In genomic region chr4:69830529-69831269, GRCh38 we compare ENCODE assay signal across 8 cellular contexts. TPM values are rescaled to one million over a fixed set of nuclear protein-coding genes. Genes with fewer than 3 reads are reported as not detected.
DNase-seq lines count a peak whose midpoint lies in the region; ATAC-seq and TF ChIP-seq lines count a peak whose summit lies in the region.

No MANE protein-coding gene starts in this region.

- 45 to 55% methylated on average over 6 of the region's 6 CpGs for WGBS in esophagus, 2 donors
- WGBS in smooth muscle cell (ENCODE audit: low lambda C conversion rate), result 68% methylated on average over 6 of the region's 6 CpGs

- H3F3A ChIP-seq in smooth muscle cell (ENCODE audit: low read depth), result no peaks in the 10 kb centered on the region

- no peak overlapping the region for H3K4me2 ChIP-seq in smooth muscle cell

- ATAC-seq in activated naive CD8-positive, alpha-beta T cell treated with anti-CD3 and anti-CD28 coated beads, Interleukin-2, amount 10 ng/mL, durations not matched to agents 7 days and 5 days (ENCODE audit: low read depth), result peak; percentile 54

- no peaks in the 10 kb centered on the region for H4K20me1 ChIP-seq in smooth muscle cell (ENCODE audit: low read depth)

- H3K36me3 ChIP-seq in esophagus (ENCODE audit: control insufficient read depth in 2 of 2, insufficient read depth in 2 of 2, low read length in 1 of 2), result no peaks in the 10 kb centered on the region
- H3K36me3 ChIP-seq in smooth muscle cell (ENCODE audit: low read depth), result no peaks in the 10 kb centered on the region

- H3K4me3 Mint-ChIP-seq in activated naive CD8-positive, alpha-beta T cell treated with anti-CD3 and anti-CD28 coated beads, Interleukin-2, amount 10 ng/mL, durations not matched to agents 7 days and 5 days, result no peak overlapping the region
- H3K4me3 Mint-ChIP-seq in activated naive CD8-positive, alpha-beta T cell treated with anti-CD3 and anti-CD28 coated beads for 36 hours, result no peak overlapping the region

- H3K36me3 Mint-ChIP-seq in activated naive CD8-positive, alpha-beta T cell treated with anti-CD3 and anti-CD28 coated beads, Interleukin-2, amount 10 ng/mL, durations not matched to agents 7 days and 5 days, result peaks cover 2% of the 10 kb centered on the region
- H3K36me3 Mint-ChIP-seq in activated naive CD8-positive, alpha-beta T cell treated with anti-CD3 and anti-CD28 coated beads for 36 hours, result no peaks in the 10 kb centered on the region

- H3K27ac ChIP-seq in esophagus (ENCODE audit: low read depth in 2 of 2, low read length in 1 of 2), result peak overlapping the region; percentile 37 to 81
- H3K27ac ChIP-seq in smooth muscle cell (ENCODE audit: low read depth), result no peak overlapping the region

- no peaks in the 10 kb centered on the region for H3K27me3 Mint-ChIP-seq in activated naive CD8-positive, alpha-beta T cell treated with anti-CD3 and anti-CD28 coated beads, Interleukin-2, amount 10 ng/mL, durations not matched to agents 7 days and 5 days
- H3K27me3 Mint-ChIP-seq in activated naive CD8-positive, alpha-beta T cell treated with anti-CD3 and anti-CD28 coated beads for 36 hours, result no peaks in the 10 kb centered on the region

- H3K27me3 ChIP-seq in esophagus (ENCODE audit: control insufficient read depth in 1 of 2, insufficient read depth in 2 of 2, low read length in 2 of 2) (no peaks in the 10 kb centered on the region), smooth muscle cell (ENCODE audit: low read depth) (no peaks in the 10 kb centered on the region)

- H3K4me3 ChIP-seq in esophagus (ENCODE audit: low read depth in 1 of 2, low read length in 2 of 2) (no peak overlapping the region), smooth muscle cell (peak overlapping the region; percentile 32)

- peaks cover 0 to 9% of the 10 kb centered on the region in 2 donors for H3K4me1 ChIP-seq in esophagus (ENCODE audit: control insufficient read depth in 2 of 2, insufficient read depth in 2 of 2, low read length in 1 of 2)
- no peaks in the 10 kb centered on the region for H3K4me1 ChIP-seq in smooth muscle cell (ENCODE audit: low read depth)

- H3K9me3 ChIP-seq in esophagus (ENCODE audit: control insufficient read depth in 2 of 2, insufficient read depth in 1 of 2, low read depth in 1 of 2, low read length in 1 of 2) (no peaks in the 10 kb centered on the region), smooth muscle cell (replicated peaks; ENCODE audit: low read depth) (no peaks in the 10 kb centered on the region)

- no peak for TF ChIP-seq CTCF in smooth muscle cell (IDR thresholded peaks at IDR 0.05; ENCODE audit: borderline replicate concordance, insufficient read depth, poor library complexity, severe bottlenecking)

- no peaks in the 10 kb centered on the region for H3K79me2 ChIP-seq in smooth muscle cell (ENCODE audit: low read depth)

- peaks cover 2% of the 10 kb centered on the region for H3K9me3 Mint-ChIP-seq in activated naive CD8-positive, alpha-beta T cell treated with anti-CD3 and anti-CD28 coated beads, Interleukin-2, amount 10 ng/mL, durations not matched to agents 7 days and 5 days
- no peaks in the 10 kb centered on the region for H3K9me3 Mint-ChIP-seq in activated naive CD8-positive, alpha-beta T cell treated with anti-CD3 and anti-CD28 coated beads for 36 hours

- no peak overlapping the region for H3K9ac ChIP-seq in smooth muscle cell (ENCODE audit: low read depth)

- DNase-seq in activated naive CD8-positive, alpha-beta T cell treated with anti-CD3 and anti-CD28 coated beads, Interleukin-2, amount 10 ng/mL, durations not matched to agents 7 days and 5 days, result no peak
- DNase-seq in activated naive CD8-positive, alpha-beta T cell treated with anti-CD3 and anti-CD28 coated beads for 36 hours, result no peak
- DNase-seq in NCI-H2029 treated with DMSO at 0.1 percent for 48 hours (lab: John Stamatoyannopoulos, UW), result peak; percentile 88
- DNase-seq in smooth muscle cell (lab: John Stamatoyannopoulos, UW; ENCODE audit: unreplicated experiment), result no peak
- no peak for DNase-seq in stimulated activated CD4-positive, alpha-beta T cell treated with anti-CD3 and anti-CD28 coated beads, Interleukin-4, amount 100 ng/mL, for 24 hours
- no peak for DNase-seq in activated gamma-delta T cell treated with Interleukin-2 at 50 U/mL for 16 hours
- DNase-seq in hypothalamus (lab: John Stamatoyannopoulos, UW), result no peak

- no peak overlapping the region for H3K27ac Mint-ChIP-seq in activated naive CD8-positive, alpha-beta T cell treated with anti-CD3 and anti-CD28 coated beads, Interleukin-2, amount 10 ng/mL, durations not matched to agents 7 days and 5 days
- no peak overlapping the region for H3K27ac Mint-ChIP-seq in activated naive CD8-positive, alpha-beta T cell treated with anti-CD3 and anti-CD28 coated beads for 36 hours

- POLR2A ChIA-PET in activated naive CD8-positive, alpha-beta T cell treated with anti-CD3 and anti-CD28 coated beads, Interleukin-2, amount 10 ng/mL, durations not matched to agents 7 days and 5 days (lab: Charles Lee), result interaction anchor here (1.1 kb wide), 1 partner anchor 120 kb away, joined by 3 read pairs; no protein-coding TSS in a partner anchor

- H2AFZ ChIP-seq in smooth muscle cell (ENCODE audit: low read depth), result no peak overlapping the region

- peaks cover 12% of the 10 kb centered on the region for H3K4me1 Mint-ChIP-seq in activated naive CD8-positive, alpha-beta T cell treated with anti-CD3 and anti-CD28 coated beads, Interleukin-2, amount 10 ng/mL, durations not matched to agents 7 days and 5 days
- peaks cover 10% of the 10 kb centered on the region for H3K4me1 Mint-ChIP-seq in activated naive CD8-positive, alpha-beta T cell treated with anti-CD3 and anti-CD28 coated beads for 36 hours

RNA-seq across cellular contexts. Expression of gene SULT1E1, which starts 29.2 kb away (rescaled TPM):
- total RNA-seq in activated naive CD8-positive, alpha-beta T cell treated with anti-CD3 and anti-CD28 coated beads, Interleukin-2, amount 10 ng/mL, durations not matched to agents 7 days and 5 days, result not detected
- not detected for total RNA-seq in activated naive CD8-positive, alpha-beta T cell treated with anti-CD3 and anti-CD28 coated beads for 36 hours
- polyA plus RNA-seq in esophagus (under 1 TPM; 0.10 to 0.35 TPM), smooth muscle cell (not detected in 2 replicates)
- total RNA-seq in smooth muscle cell, result not detected in 2 replicates
